18 cellular contexts compared by ENCODE assay signal in genomic region chr13:42028113-42028799, GRCh38. TPM values are rescaled to one million over a fixed set of nuclear protein-coding genes. Genes with fewer than 3 reads are reported as not detected.
DNase-seq lines count a peak whose midpoint lies in the region; FAIRE-seq and TF ChIP-seq lines count a peak whose summit lies in the region.
"Had no signal": no experiment of that assay in that cellular context is flagged by ENCODE, and none has a peak within 500 bp of the region (broad histone marks: within the 10 kb centered on the region; RNA-seq: fewer than 3 reads in every experiment).

No MANE protein-coding gene starts in this region.

- peaks cover 9% of the 10 kb centered on the region for H3K4me1 Mint-ChIP-seq in progenitor cell of endocrine pancreas (ENCODE audit: low read depth)
- H3K4me1 Mint-ChIP-seq: activated T-helper 17 cell treated with anti-CD3 and anti-CD28 coated beads, Interleukin-2, amount 50 U/mL, for 72 hours had no signal

- H3K4me3 Mint-ChIP-seq in progenitor cell of endocrine pancreas (ENCODE audit: low read depth) = peak overlapping the region; percentile 25
- H3K4me3 Mint-ChIP-seq: activated T-helper 17 cell treated with anti-CD3 and anti-CD28 coated beads, Interleukin-2, amount 50 U/mL, for 72 hours had no signal

- intact Hi-C loops in kidney (cut with DNase I) = no loop called here

- peak; percentile 38 for DNase-seq in DMS53 treated with DMSO at 0.1 percent for 48 hours (lab: John Stamatoyannopoulos, UW; ENCODE audit: unreplicated experiment)
- DNase-seq in Peyer's patch = peak in 2 of 3 donors; percentile 67 to 78
- no peak for DNase-seq in kidney
- DNase-seq in progenitor cell of endocrine pancreas (ENCODE audit: low spot score, unreplicated experiment) = no peak
- DNase-seq in HK-2 (ENCODE audit: unreplicated experiment) = no peak
- DNase-seq in NCI-H510A (lab: John Stamatoyannopoulos, UW) = no peak
- no peak for DNase-seq in 8988T
- no peak for DNase-seq in GM12891 (ENCODE audit: insufficient read length, low spot score)
- DNase-seq: BE2C, cerebellar nuclear complex, DMS153, foreskin melanocyte, lower lobe of right lung, NCI-H1105, NCI-H2171 treated with DMSO at 0.1 percent for 48 hours had no signal

- TF ChIP-seq CTCF in Peyer's patch (IDR thresholded peaks at IDR 0.05) (no peak), kidney (IDR thresholded peaks at IDR 0.05; ENCODE audit: borderline replicate concordance, extremely low read depth, insufficient read depth) (no peak), progenitor cell of endocrine pancreas (IDR thresholded peaks at IDR 0.05; ENCODE audit: unreplicated experiment) (no peak)

- H3K27ac Mint-ChIP-seq in progenitor cell of endocrine pancreas = peak overlapping the region; percentile 70
- H3K27ac Mint-ChIP-seq: activated T-helper 17 cell treated with anti-CD3 and anti-CD28 coated beads, Interleukin-2, amount 50 U/mL, for 72 hours had no signal

- no peaks in the 10 kb centered on the region for H3K9me3 Mint-ChIP-seq in progenitor cell of endocrine pancreas (ENCODE audit: low read depth)
- H3K9me3 Mint-ChIP-seq: activated T-helper 17 cell treated with anti-CD3 and anti-CD28 coated beads, Interleukin-2, amount 50 U/mL, for 72 hours had no signal

- H3K27me3 Mint-ChIP-seq in progenitor cell of endocrine pancreas = no peaks in the 10 kb centered on the region

- H3K27me3 ChIP-seq in Peyer's patch = no peaks in the 10 kb centered on the region
- H3K27me3 ChIP-seq: BE2C, suprapubic skin had no signal

- H3K27ac ChIP-seq in Peyer's patch = peak overlapping the region in 3 of 4 donors; percentile 64 to 88 (median 79)
- peak overlapping the region; percentile 75 for H3K27ac ChIP-seq in kidney (ENCODE audit: low read depth in 2 of 2, low read length in 2 of 2)
- H3K27ac ChIP-seq: lower lobe of right lung, suprapubic skin had no signal

- FAIRE-seq in kidney (lab: Jason Lieb, UNC) (no peak), GM12891 (lab: Jason Lieb, UNC) (no peak)
- FAIRE-seq: endometrium had no signal

- H3K4me1 ChIP-seq in Peyer's patch = peaks cover 0 to 6% (median 2%) of the 10 kb centered on the region in 4 donors
- peaks cover 5 to 13% of the 10 kb centered on the region in 2 donors for H3K4me1 ChIP-seq in kidney (ENCODE audit: control insufficient read depth in 1 of 2, insufficient read depth in 1 of 2, low read depth in 1 of 2, low read length in 2 of 2)
- H3K4me1 ChIP-seq: BE2C, lower lobe of right lung had no signal

- TF ChIP-seq POLR2A in Peyer's patch (IDR thresholded peaks at IDR 0.05) (no peak), GM12891 (IDR thresholded peaks at IDR 0.05; ENCODE audit: low read depth, low read length) (no peak)

- H3K36me3 Mint-ChIP-seq in progenitor cell of endocrine pancreas (ENCODE audit: insufficient read depth) = no peaks in the 10 kb centered on the region

- H3K4me3 ChIP-seq in Peyer's patch = no peak overlapping the region
- H3K4me3 ChIP-seq in kidney (ENCODE audit: low read length in 2 of 2) = peak overlapping the region in 1 of 2 donors; percentile 14
- H3K4me3 ChIP-seq: lower lobe of right lung, suprapubic skin had no signal

- H3K36me3 ChIP-seq in Peyer's patch (no peaks in the 10 kb centered on the region), kidney (ENCODE audit: control insufficient read depth in 1 of 2, insufficient read depth in 2 of 2, low read length in 2 of 2) (no peaks in the 10 kb centered on the region)
- H3K36me3 ChIP-seq: BE2C, lower lobe of right lung, suprapubic skin had no signal

- no peak overlapping the region for H3K9ac ChIP-seq in kidney (ENCODE audit: low read length in 2 of 2)

- no peaks in the 10 kb centered on the region for H3K9me3 ChIP-seq in Peyer's patch
- H3K9me3 ChIP-seq in kidney (ENCODE audit: control insufficient read depth in 1 of 2, low read length in 2 of 2) = no peaks in the 10 kb centered on the region
- H3K9me3 ChIP-seq: BE2C, lower lobe of right lung, suprapubic skin had no signal

TF ChIP-seq in GM12891, 5 proteins besides CTCF, POLR2A, EP300 and RAD21:
- TF ChIP-seq POLR2AphosphoS5 (IDR thresholded peaks at IDR 0.05; ENCODE audit: low read depth, low read length) (no peak), PAX5 (IDR thresholded peaks at IDR 0.05; ENCODE audit: insufficient read depth, low read length, severe bottlenecking) (no peak), SPI1 (IDR thresholded peaks at IDR 0.05; ENCODE audit: low read depth, low read length) (no peak), POU2F2 (IDR thresholded peaks at IDR 0.05; ENCODE audit: low read depth, low read length) (no peak), TAF1 (IDR thresholded peaks at IDR 0.05; ENCODE audit: low read depth, low read length) (no peak)

RNA-seq across cellular contexts. Expression of gene DGKH, which starts 20.2 kb away (rescaled TPM):
- 10 to 100 TPM in 3 of 4 donors, 1 to 10 TPM in 1; 9.5 to 30.5 (median 18.8) TPM for total RNA-seq in Peyer's patch
- 28.8 TPM for total RNA-seq in kidney
- polyA plus RNA-seq in kidney (ENCODE audit: insufficient read depth, low read depth, low replicate concordance) = 1.7 TPM
- total RNA-seq in progenitor cell of endocrine pancreas = 5.3 and 6.3 TPM in 2 replicates
- polyA plus RNA-seq in GM12891 (2012; ENCODE audit: low read depth, missing spikeins) = 2.5 TPM

Comparison
In these comparisons a context has a peak if more than half of its experiments do, and no peak if none do; other contexts are left out.
1. DNase-seq: peak in DMS53 treated with DMSO at 0.1 percent for 48 hours (single experiment) and Peyer's patch (2 of 3); none in kidney (single experiment), progenitor cell of endocrine pancreas (single experiment), HK-2 (single experiment), NCI-H510A (single experiment), 8988T (single experiment) and GM12891 (single experiment).